ENCODE assay signal across 31 cellular contexts in genomic region chrX:68801737-68802290, GRCh38.
"Had no signal": no experiment of that assay in that cellular context is flagged by ENCODE, and none has a peak within 500 bp of the region (broad histone marks: within the 10 kb centered on the region; RNA-seq: fewer than 3 reads in every experiment).

No MANE protein-coding gene starts in this region.

- DNase-seq: naive thymus-derived CD8-positive, alpha-beta T cell; nephron progenitor cell; occipital lobe; ovary; posterior cingulate gyrus; psoas muscle; right cardiac atrium; right lobe of liver; sigmoid colon; spleen; stimulated activated CD4-positive, alpha-beta T cell treated with anti-CD3 and anti-CD28 coated beads, Interleukin-12 subunit alpha, Interleukin-12 subunit beta, amount 100 ng/mL, for 4 hours; stimulated activated CD4-positive, alpha-beta T cell treated with anti-CD3 and anti-CD28 coated beads, Interleukin-1b, Interleukin-23, amount 100 ng/mL, for 48 hours; stimulated activated CD4-positive, alpha-beta T cell treated with anti-CD3 and anti-CD28 coated beads, Interleukin-4, amount 100 ng/mL, for 1 hour; stimulated activated CD4-positive, alpha-beta T cell treated with anti-CD3 and anti-CD28 coated beads, Interleukin-4, amount 100 ng/mL, for 4 hours; stimulated activated CD8-positive, alpha-beta memory T cell treated with anti-CD3 and anti-CD28 coated beads, Interleukin-4, amount 100 ng/mL, for 48 hours; stimulated activated naive CD4-positive, alpha-beta T cell; stimulated activated naive CD8-positive, alpha-beta T cell treated with anti-CD3 and anti-CD28 coated beads, Interleukin-15, Interleukin-2, amounts not matched to agents 100 U/mL and 50 U/mL, for 24 hours; stomach; thyroid gland; trophoblast cell; upper lobe of left lung had no signal

- H3K4me2 ChIP-seq: neural progenitor cell, smooth muscle cell had no signal

- H3K36me3 Mint-ChIP-seq: natural killer cell treated with Interleukin-12 subunit alpha and Interleukin-12 subunit beta and Interleukin-15 and Interleukin-18, amount 100 ng/mL, for 72 hours; neural progenitor cell; stimulated activated memory B cell treated with anti-CD40 and anti-IgM and Interleukin-4, amounts not matched to agents 10 μg/mL and 1 μg/mL and 100 μg/mL, for 72 hours had no signal

- H3K4me3 Mint-ChIP-seq: naive thymus-derived CD8-positive, alpha-beta T cell; natural killer cell treated with Interleukin-12 subunit alpha and Interleukin-12 subunit beta and Interleukin-15 and Interleukin-18, amount 100 ng/mL, for 72 hours; nephron progenitor cell; neural progenitor cell; stimulated activated memory B cell treated with anti-CD40 and anti-IgM and Interleukin-4, amounts not matched to agents 10 μg/mL and 1 μg/mL and 100 μg/mL, for 72 hours had no signal

- H3K27ac Mint-ChIP-seq: natural killer cell treated with Interleukin-12 subunit alpha and Interleukin-12 subunit beta and Interleukin-15 and Interleukin-18, amount 100 ng/mL, for 72 hours; nephron progenitor cell; neural progenitor cell; progenitor cell of endocrine pancreas; stimulated activated memory B cell treated with anti-CD40 and anti-IgM and Interleukin-4, amounts not matched to agents 10 μg/mL and 1 μg/mL and 100 μg/mL, for 72 hours had no signal

- H3K4me1 ChIP-seq: neural progenitor cell, parathyroid adenoma, psoas muscle, right lobe of liver, sigmoid colon, spleen, stomach, thyroid gland, tibial nerve, upper lobe of left lung, vagina had no signal

- H3K79me2 ChIP-seq: parathyroid adenoma had no signal

- H3K9me3 ChIP-seq: ovary, psoas muscle, right lobe of liver, sigmoid colon, thoracic aorta, thyroid gland, vagina had no signal

- ATAC-seq: naive thymus-derived CD8-positive, alpha-beta T cell; psoas muscle; right cardiac atrium; right lobe of liver; stimulated activated memory B cell treated with anti-CD40 and anti-IgM and Interleukin-4, amounts not matched to agents 10 μg/mL and 1 μg/mL and 100 μg/mL, for 72 hours; stimulated activated naive CD8-positive, alpha-beta T cell treated with anti-CD3 and anti-CD28 coated beads, Interleukin-15, Interleukin-2, amounts not matched to agents 100 U/mL and 50 U/mL, for 24 hours had no signal

- H3K27ac ChIP-seq: neural progenitor cell, ovary, parathyroid adenoma, psoas muscle, right lobe of liver, sigmoid colon, skin epidermis, spleen, stomach, thoracic aorta, thyroid gland, tibial nerve, upper lobe of left lung, vagina had no signal

- H3K36me3 ChIP-seq: neural progenitor cell, ovary, right lobe of liver, sigmoid colon, spleen, stomach, thoracic aorta, thyroid gland, tibial nerve, upper lobe of left lung, vagina had no signal

- H3K4me1 Mint-ChIP-seq: naive thymus-derived CD8-positive, alpha-beta T cell; nephron progenitor cell; neural progenitor cell; stimulated activated memory B cell treated with anti-CD40 and anti-IgM and Interleukin-4, amounts not matched to agents 10 μg/mL and 1 μg/mL and 100 μg/mL, for 72 hours had no signal

- H3K9ac ChIP-seq: neural progenitor cell, parathyroid adenoma had no signal

- H3K27me3 Mint-ChIP-seq: progenitor cell of endocrine pancreas had no signal

- H2AFZ ChIP-seq: neural progenitor cell, parathyroid adenoma had no signal

- H3K27me3 ChIP-seq: neural progenitor cell, ovary, right lobe of liver, sigmoid colon, thyroid gland, upper lobe of left lung, vagina had no signal

- H3K4me3 ChIP-seq: neural progenitor cell, ovary, psoas muscle, right lobe of liver, sigmoid colon, skin epidermis, smooth muscle cell, spleen, stomach, thoracic aorta, thyroid gland, tibial nerve, upper lobe of left lung, vagina had no signal
